In genomic region chr10:35421553-35422178, GRCh38 we compare ENCODE assay signal across 1 cellular context.
TF ChIP-seq lines count a peak whose summit lies in the region.

No MANE protein-coding gene starts in this region.

TF ChIP-seq in IMR-90, 13 proteins besides CTCF, POLR2A, EP300 and RAD21 (continued from another document):
- no peak for TF ChIP-seq USF2 (IDR thresholded peaks at IDR 0.05; ENCODE audit: low read depth, low read length)
- TF ChIP-seq MAZ (IDR thresholded peaks at IDR 0.05; ENCODE audit: borderline replicate concordance, low read depth, low read length) = no peak
- peak; percentile 34; the same call in 1 of the 2 replicates for TF ChIP-seq NFE2L2 (IDR thresholded peaks at IDR 0.05; ENCODE audit: low read depth, low read length)
- TF ChIP-seq MAFK (IDR thresholded peaks at IDR 0.05; ENCODE audit: low read depth, low read length) = 0 out of 2 replicates have a peak, but pooled peaks have one; percentile 16
- no peak for TF ChIP-seq RFX5 (IDR thresholded peaks at IDR 0.05; ENCODE audit: low read depth, low read length)
